ENCODE assay signal across 14 cellular contexts in genomic region chr11:122441702-122442092, GRCh38.
DNase-seq lines count a peak whose midpoint lies in the region; ATAC-seq, FAIRE-seq and TF ChIP-seq lines count a peak whose summit lies in the region.
"Had no signal": no experiment of that assay in that cellular context is flagged by ENCODE, and none has a peak within 500 bp of the region (broad histone marks: within the 10 kb centered on the region; RNA-seq: fewer than 3 reads in every experiment).

No MANE protein-coding gene starts in this region.

- H3K4me3 ChIP-seq in adrenal gland, result peak overlapping the region in 1 of 4 donors; percentile 58
- H3K4me3 ChIP-seq in kidney (ENCODE audit: low read length in 2 of 2), result peak overlapping the region; percentile 55 to 75
- peak overlapping the region; percentile 77 for H3K4me3 ChIP-seq in thoracic aorta

- POLR2A ChIA-PET in GM10248 (lab: Yijun Ruan, JAX), result no interaction called here

- WGBS in adrenal gland, 4 donors, result 14 to 22% (median 19%) methylated on average over 5 of the region's 5 CpGs

- CTCF ChIA-PET in GM10248 (lab: Yijun Ruan, JAX), result no interaction called here

- FAIRE-seq in kidney (lab: Jason Lieb, UNC), result no peak

- H3K36me3 ChIP-seq in adrenal gland (replicated peaks in 1 of 2) (no peaks in the 10 kb centered on the region), kidney (ENCODE audit: control insufficient read depth in 1 of 2, insufficient read depth in 2 of 2, low read length in 2 of 2) (no peaks in the 10 kb centered on the region), thoracic aorta (no peaks in the 10 kb centered on the region)
- H3K36me3 ChIP-seq: spleen had no signal

- intact Hi-C loops in adrenal gland (cut with DNase I), result no loop called here
- intact Hi-C loops in kidney (cut with DNase I), result no loop called here

- ATAC-seq in thoracic aorta (ENCODE audit: insufficient number of reproducible peaks, low FRiP score, low read depth), result no peak
- ATAC-seq: stimulated activated naive B cell treated with anti-CD40 and anti-IgM and Interleukin-4, amounts not matched to agents 10 μg/mL and 1 μg/mL and 100 μg/mL, for 72 hours had no signal

- TF ChIP-seq CTCF in adrenal gland (IDR thresholded peaks at IDR 0.05) (no peak), kidney (IDR thresholded peaks at IDR 0.05; ENCODE audit: borderline replicate concordance, extremely low read depth, insufficient read depth) (no peak), thoracic aorta (IDR thresholded peaks at IDR 0.05) (no peak), GM10248 (IDR thresholded peaks at IDR 0.05; ENCODE audit: control extremely low read depth, extremely low read depth, low read depth, missing control alignments) (no peak)

- H3K27me3 ChIP-seq in adrenal gland, result no peaks in the 10 kb centered on the region
- no peaks in the 10 kb centered on the region for H3K27me3 ChIP-seq in thoracic aorta (replicated peaks; ENCODE audit: insufficient read depth)

- H3K4me1 ChIP-seq in adrenal gland (replicated peaks in 1 of 2), result peaks cover 10 to 22% of the 10 kb centered on the region in 2 donors
- H3K4me1 ChIP-seq in kidney (ENCODE audit: control insufficient read depth in 1 of 2, insufficient read depth in 1 of 2, low read depth in 1 of 2, low read length in 2 of 2), result peaks cover 0 to 4% of the 10 kb centered on the region in 2 donors
- peaks cover 0 to 28% of the 10 kb centered on the region in 2 donors for H3K4me1 ChIP-seq in thoracic aorta (ENCODE audit: control insufficient read depth in 1 of 2, low read depth in 2 of 2)

- DNase-seq in DMS 273 (lab: John Stamatoyannopoulos, UW; ENCODE audit: unreplicated experiment), result peak; percentile 7
- no peak for DNase-seq in DMS 273 treated with DMSO at 0.1 percent for 48 hours (lab: John Stamatoyannopoulos, UW)
- DNase-seq in adrenal gland, result peak in 5 of 7 donors; percentile 12 to 57 (median 29)
- DNase-seq in kidney, result no peak
- no peak for DNase-seq in thoracic aorta (ENCODE audit: low spot score)
- no peak for DNase-seq in GM10248 (ENCODE audit: extremely low spot score)
- DNase-seq in C1 segment of cervical spinal cord (lab: John Stamatoyannopoulos, UW), result no peak
- DNase-seq in NCI-H1436 (lab: John Stamatoyannopoulos, UW), result no peak
- DNase-seq: activated CD4-positive, alpha-beta T cell treated with anti-CD3 and anti-CD28 coated beads, Interleukin-2, amount 10 ng/mL, durations not matched to agents 7 days and 5 days; activated naive CD8-positive, alpha-beta T cell treated with anti-CD3 and anti-CD28 coated beads, Interleukin-2, amount 10 ng/mL, durations not matched to agents 7 days and 5 days; NCI-H2171 treated with DMSO at 0.1 percent for 48 hours; spleen; stimulated activated naive B cell treated with anti-CD40 and anti-IgM and Interleukin-4, amounts not matched to agents 10 μg/mL and 1 μg/mL and 100 μg/mL, for 72 hours had no signal

- H3K9ac ChIP-seq in kidney (ENCODE audit: low read length in 2 of 2), result no peak overlapping the region

- H3K9me3 ChIP-seq in adrenal gland (replicated peaks in 1 of 3), result no peaks in the 10 kb centered on the region
- H3K9me3 ChIP-seq in kidney (ENCODE audit: control insufficient read depth in 1 of 2, low read length in 2 of 2), result no peaks in the 10 kb centered on the region
- H3K9me3 ChIP-seq in thoracic aorta, result no peaks in the 10 kb centered on the region
- H3K9me3 ChIP-seq: spleen had no signal

- peak in 1 of 2 donors; percentile 0 for TF ChIP-seq POLR2A in adrenal gland (IDR thresholded peaks at IDR 0.05)

- H3K27ac ChIP-seq in adrenal gland (peak overlapping the region in 4 of 5 donors; percentile 36 to 82 (median 81)), kidney (ENCODE audit: low read depth in 2 of 2, low read length in 2 of 2) (no peak overlapping the region), thoracic aorta (peak overlapping the region; percentile 51 to 59)
- H3K27ac ChIP-seq: 22Rv1, spleen had no signal

Comparison
In these comparisons a context has a peak if more than half of its experiments do, and no peak if none do; other contexts are left out.
1. DNase-seq: peak in DMS 273 (single experiment) and adrenal gland (5 of 7); none in DMS 273 treated with DMSO at 0.1 percent for 48 hours (single experiment), kidney (single experiment), thoracic aorta (single experiment), GM10248 (single experiment), C1 segment of cervical spinal cord (0 of 14) and NCI-H1436 (single experiment).
2. H3K27ac ChIP-seq: peak in adrenal gland (4 of 5) and thoracic aorta (2 of 2); none in kidney (0 of 2).